In genomic region chr1:70542856-70543255, GRCh38 we compare ENCODE assay signal across 19 cellular contexts.
A peak's percentile ranks its signal among the peaks of the same experiment; 100 is the strongest.
DNase-seq lines count a peak whose midpoint lies in the region; ATAC-seq and TF ChIP-seq lines count a peak whose summit lies in the region.
"Had no signal": no experiment of that assay in that cellular context is flagged by ENCODE, and none has a peak within 500 bp of the region (broad histone marks: within the 10 kb centered on the region; RNA-seq: fewer than 3 reads in every experiment).

No MANE protein-coding gene starts in this region.

- no peak for TF ChIP-seq CTCF in epithelial cell of esophagus (IDR thresholded peaks at IDR 0.05; ENCODE audit: insufficient read depth, low read depth, low read length, missing control alignments)

- H3K4me3 ChIP-seq in epithelial cell of esophagus (ENCODE audit: low read length) = no peak overlapping the region
- H3K4me3 ChIP-seq: GM23248, SJCRH30 had no signal

- DNase-seq in NCI-H1417 (lab: John Stamatoyannopoulos, UW) (peak; percentile 29 to 88 (median 62)), NCI-H1436 treated with DMSO at 0.1 percent for 48 hours (lab: John Stamatoyannopoulos, UW) (peak; percentile 34), NCI-H69 (lab: John Stamatoyannopoulos, UW) (peak; percentile 83), epithelial cell of esophagus (ENCODE audit: low read depth) (peak; percentile 72), SK-N-DZ (ENCODE audit: low spot score) (no peak), hepatic stellate cell (ENCODE audit: low spot score) (no peak)
- DNase-seq: CD4-positive, CD25-positive, alpha-beta regulatory T cell; DND-41; GM23248; HCEC 1CT; Karpas-422; MV-4-11; NCI-H1694 treated with DMSO at 0.1 percent for 48 hours; NCI-H2081 treated with DMSO at 0.1 percent for 48 hours; NCI-H446; NCI-H774; SJCRH30; T-helper 1 cell had no signal

- no peak for ATAC-seq in HG03520 (IDR thresholded peaks at IDR 0.05; ENCODE audit: unreplicated experiment)

Comparison
In these comparisons a context has a peak if more than half of its experiments do, and no peak if none do; other contexts are left out.
1. DNase-seq: peak in NCI-H1417 (3 of 3), NCI-H1436 treated with DMSO at 0.1 percent for 48 hours (single experiment), NCI-H69 (single experiment) and epithelial cell of esophagus (single experiment); none in SK-N-DZ (single experiment) and hepatic stellate cell (single experiment).